9 cellular contexts compared by ENCODE assay signal in the genomic region with DNA sequence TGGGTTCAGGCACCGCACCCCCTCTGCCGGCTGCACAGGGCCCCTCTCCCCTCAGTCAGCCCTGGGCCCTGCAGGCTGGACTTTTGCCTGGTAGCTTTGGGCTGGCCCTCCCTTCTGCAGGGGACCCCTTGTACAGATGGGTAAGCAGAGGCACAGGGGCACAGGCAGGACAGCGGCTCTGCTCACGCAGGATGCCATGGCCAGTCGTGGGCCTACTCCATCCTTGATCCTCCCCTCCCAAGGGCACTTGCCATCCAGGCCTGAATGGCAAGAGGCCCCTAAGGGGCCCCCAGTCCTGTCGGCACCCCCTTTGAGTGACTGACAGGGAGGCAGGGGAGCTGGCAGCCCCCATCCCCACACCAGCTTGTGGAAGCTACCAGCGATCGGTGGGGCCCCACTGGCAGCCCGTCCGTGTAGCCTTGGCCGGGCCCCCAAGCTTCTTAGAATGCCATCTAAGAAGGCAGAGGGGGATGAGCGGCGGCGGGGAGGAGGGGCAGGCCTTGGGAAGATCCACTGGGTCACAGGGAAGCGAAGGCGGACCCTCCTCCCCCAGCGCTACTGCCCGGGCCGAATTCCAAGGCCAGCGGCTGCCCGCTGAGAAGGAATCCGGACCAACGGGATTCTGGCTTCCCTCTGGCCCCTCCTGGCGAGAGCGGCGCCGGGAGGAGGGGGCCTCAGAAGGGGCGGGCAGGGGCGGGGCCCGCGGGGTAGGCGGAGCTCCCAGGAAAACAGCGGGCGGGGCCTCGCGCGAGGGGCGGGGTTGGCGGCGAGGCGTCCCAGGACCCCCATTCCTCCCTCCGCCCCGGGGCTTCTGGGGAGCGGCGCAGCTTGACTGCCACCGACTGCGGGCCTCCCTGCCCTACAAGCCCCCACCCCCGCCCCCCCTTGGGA. TPM values are rescaled to one million over a fixed set of nuclear protein-coding genes. Genes with fewer than 3 reads are reported as not detected.
DNase-seq lines count a peak whose midpoint lies in the region; ATAC-seq and TF ChIP-seq lines count a peak whose summit lies in the region.
"Had no signal": no experiment of that assay in that cellular context is flagged by ENCODE, and none has a peak within 500 bp of the region (broad histone marks: within the 10 kb centered on the region; RNA-seq: fewer than 3 reads in every experiment).

No MANE protein-coding gene starts in this region.

- H3K27me3 ChIP-seq in H7 (ENCODE audit: control insufficient read depth, insufficient read depth, low read length) = no peaks in the 10 kb centered on the region

- ATAC-seq in GM21786 (IDR thresholded peaks at IDR 0.05; ENCODE audit: unreplicated experiment) (no peak), GM18519 (IDR thresholded peaks at IDR 0.05; ENCODE audit: low FRiP score, unreplicated experiment) (no peak)

- no peaks in the 10 kb centered on the region for H3K27me3 Mint-ChIP-seq in chondrocyte (ENCODE audit: low read depth)

- peaks cover 7% of the 10 kb centered on the region for H3K36me3 Mint-ChIP-seq in chondrocyte (ENCODE audit: low read depth)

- peak overlapping the region; percentile 54 for H3K27ac Mint-ChIP-seq in chondrocyte (ENCODE audit: unreplicated experiment)

- peak; percentile 99 for DNase-seq in H7
- peak; percentile 83 for DNase-seq in chondrocyte (ENCODE audit: low spot score)
- DNase-seq in islet precursor cell = peak; percentile 98
- DNase-seq in activated T-cell treated with anti-CD3 and anti-CD28 coated beads for 4 hours = no peak
- no peak for DNase-seq in AML-193 (lab: John Stamatoyannopoulos, UW)
- DNase-seq: occipital lobe had no signal

- H3K9me3 Mint-ChIP-seq in chondrocyte (ENCODE audit: low read depth) = peaks cover 8% of the 10 kb centered on the region

- no peaks in the 10 kb centered on the region for H3K36me3 ChIP-seq in H7 (replicated peaks; ENCODE audit: control insufficient read depth, insufficient read depth, low read length)

- H3K4me1 Mint-ChIP-seq in chondrocyte (ENCODE audit: low read depth) = peaks cover 24% of the 10 kb centered on the region

- no peak for TF ChIP-seq CTCF in chondrocyte (IDR thresholded peaks at IDR 0.05)

- H3K4me3 Mint-ChIP-seq in chondrocyte (ENCODE audit: unreplicated experiment) = peak overlapping the region; percentile 65

- H3K4me3 ChIP-seq in H7 (ENCODE audit: insufficient read depth, low read depth, low read length) (peak overlapping the region; percentile 26), skin epidermis (peak overlapping the region; percentile 19 to 37 (median 27))

- peak overlapping the region in 10 of 21 experiments; percentile 10 to 80 (median 49) for H3K27ac ChIP-seq in skin epidermis

RNA-seq across cellular contexts. Expression of a gene that starts 6.8 kb away (rescaled TPM):
- 28.4 and 36.1 TPM in 2 replicates for total RNA-seq in H7 (2014; rRNA removed; shearing (Covaris generic))
- 17.7 to 21.8 TPM (median 21.0 TPM) in 3 replicates for total RNA-seq in chondrocyte

Comparison
In these comparisons a context has a peak if more than half of its experiments do, and no peak if none do; other contexts are left out.
1. DNase-seq: peak in H7 (single experiment), chondrocyte (single experiment) and islet precursor cell (single experiment); none in activated T-cell treated with anti-CD3 and anti-CD28 coated beads for 4 hours (single experiment) and AML-193 (0 of 2).